In genomic region chr6:3977875-3978711, GRCh38 we compare ENCODE assay signal across 8 cellular contexts.
A peak's percentile ranks its signal among the peaks of the same experiment; 100 is the strongest.
DNase-seq lines count a peak whose midpoint lies in the region; ATAC-seq lines count a peak whose summit lies in the region.

No MANE protein-coding gene starts in this region.

- peaks cover 27% of the 10 kb centered on the region for H3K27me3 Mint-ChIP-seq in activated CD4-positive, alpha-beta T cell treated with anti-CD3 and anti-CD28 coated beads, Interleukin-2, amount 10 ng/mL, durations not matched to agents 24 days and 14 days

- ATAC-seq in HG02610 (IDR thresholded peaks at IDR 0.05; ENCODE audit: unreplicated experiment), result peak; percentile 68

- H3K9me3 Mint-ChIP-seq in activated CD4-positive, alpha-beta T cell treated with anti-CD3 and anti-CD28 coated beads, Interleukin-2, amount 10 ng/mL, durations not matched to agents 24 days and 14 days, result no peaks in the 10 kb centered on the region

- H3K27ac Mint-ChIP-seq in activated CD4-positive, alpha-beta T cell treated with anti-CD3 and anti-CD28 coated beads, Interleukin-2, amount 10 ng/mL, durations not matched to agents 24 days and 14 days, result no peak overlapping the region

- H3K36me3 ChIP-seq in effector memory CD4-positive, alpha-beta T cell (ENCODE audit: control insufficient read depth, insufficient read depth, low read length), result no peaks in the 10 kb centered on the region

- H3K27ac ChIP-seq in effector memory CD4-positive, alpha-beta T cell (ENCODE audit: insufficient read depth, low read length, poor library complexity, severe bottlenecking), result no peak overlapping the region

- peaks cover 7% of the 10 kb centered on the region for H3K4me1 ChIP-seq in effector memory CD4-positive, alpha-beta T cell (ENCODE audit: control insufficient read depth, insufficient read depth, low read length, poor library complexity, severe bottlenecking)

- peak; percentile 4 for DNase-seq in NK-92 treated with Interleukin-12 subunit alpha and Interleukin-12 subunit beta, amount 100 ng/mL, for 24 hours (lab: John Stamatoyannopoulos, UW)
- DNase-seq in NK-92 (lab: John Stamatoyannopoulos, UW; ENCODE audit: unreplicated experiment) (no peak), NCI-H2171 treated with DMSO at 0.1 percent for 48 hours (lab: John Stamatoyannopoulos, UW) (peak; percentile 48), middle frontal gyrus (ENCODE audit: extremely low spot score, low spot score) (peak; percentile 43)
- DNase-seq in activated CD4-positive, alpha-beta T cell treated with anti-CD3 and anti-CD28 coated beads, Interleukin-2, amount 10 ng/mL, durations not matched to agents 24 days and 14 days, result peak; percentile 82
- peak; percentile 2 to 19 (median 15) for DNase-seq in effector memory CD4-positive, alpha-beta T cell
- DNase-seq in stimulated activated naive CD4-positive, alpha-beta T cell treated with Interleukin-2 at 50 U/mL for 16 hours (lab: John Stamatoyannopoulos, UW), result peak; percentile 54

- H3K4me3 ChIP-seq in effector memory CD4-positive, alpha-beta T cell (ENCODE audit: insufficient read depth, low read depth, low read length, poor library complexity, severe bottlenecking), result no peak overlapping the region

- no peaks in the 10 kb centered on the region for H3K27me3 ChIP-seq in effector memory CD4-positive, alpha-beta T cell (replicated peaks; ENCODE audit: control insufficient read depth, insufficient read depth, low read length, poor library complexity, severe bottlenecking)

- H3K36me3 Mint-ChIP-seq in activated CD4-positive, alpha-beta T cell treated with anti-CD3 and anti-CD28 coated beads, Interleukin-2, amount 10 ng/mL, durations not matched to agents 24 days and 14 days (ENCODE audit: low read depth), result peaks cover 4% of the 10 kb centered on the region

- H3K4me1 Mint-ChIP-seq in activated CD4-positive, alpha-beta T cell treated with anti-CD3 and anti-CD28 coated beads, Interleukin-2, amount 10 ng/mL, durations not matched to agents 24 days and 14 days, result peaks cover 2% of the 10 kb centered on the region

- no peaks in the 10 kb centered on the region for H3K9me3 ChIP-seq in effector memory CD4-positive, alpha-beta T cell (ENCODE audit: control insufficient read depth, low read length)

- H3K4me3 Mint-ChIP-seq in activated CD4-positive, alpha-beta T cell treated with anti-CD3 and anti-CD28 coated beads, Interleukin-2, amount 10 ng/mL, durations not matched to agents 24 days and 14 days, result no peak overlapping the region

- intact Hi-C loops in activated CD4-positive, alpha-beta T cell treated with anti-CD3 and anti-CD28 coated beads, Interleukin-2, amount 10 ng/mL, durations not matched to agents 24 days and 14 days (cut with micrococcal nuclease), result loop anchor here (1.0 kb wide), 1 partner anchor 236 kb away; no protein-coding TSS in a partner anchor
